ENCODE assay signal across 7 cellular contexts in the genomic region with DNA sequence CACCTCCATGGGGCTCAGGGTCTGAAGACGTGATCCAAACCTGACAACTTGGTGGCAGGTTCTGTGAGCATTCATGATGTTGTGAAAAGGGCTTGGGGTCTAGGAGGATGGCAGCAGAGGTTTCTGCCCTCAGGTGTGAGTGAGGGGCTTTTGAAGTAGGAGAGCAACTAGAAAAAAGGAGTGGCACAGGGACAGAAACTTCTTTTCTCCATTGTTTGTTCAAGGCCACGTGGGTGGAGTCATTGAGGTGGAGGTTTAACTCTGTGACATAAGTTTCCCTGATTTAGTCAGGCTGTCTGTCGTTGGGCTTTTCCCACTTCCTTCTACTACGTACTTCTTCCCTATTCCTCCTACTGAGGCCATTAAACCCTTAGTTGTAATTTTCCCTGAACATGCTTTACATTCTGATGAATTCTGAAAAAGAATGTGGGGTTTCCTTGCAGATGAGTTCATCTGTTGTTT. TPM values are rescaled to one million over a fixed set of nuclear protein-coding genes. Genes with fewer than 3 reads are reported as not detected.
A peak's percentile ranks its signal among the peaks of the same experiment; 100 is the strongest.
DNase-seq lines count a peak whose midpoint lies in the region; ATAC-seq and TF ChIP-seq lines count a peak whose summit lies in the region.

No MANE protein-coding gene starts in this region.

- H3K9me3 ChIP-seq in Peyer's patch: no peaks in the 10 kb centered on the region

- no peak for ATAC-seq in naive thymus-derived CD8-positive, alpha-beta T cell
- no peak for ATAC-seq in HG02981 (IDR thresholded peaks at IDR 0.05; ENCODE audit: unreplicated experiment)

- peaks cover 12 to 72% (median 37%) of the 10 kb centered on the region in 4 donors for H3K4me1 ChIP-seq in Peyer's patch

- H3K4me1 Mint-ChIP-seq in chondrocyte (ENCODE audit: low read depth): peaks cover 63% of the 10 kb centered on the region
- H3K4me1 Mint-ChIP-seq in naive thymus-derived CD8-positive, alpha-beta T cell: peaks cover 62 to 88% (median 84%) of the 10 kb centered on the region in 4 donors

- no peak for TF ChIP-seq CTCF in Peyer's patch (IDR thresholded peaks at IDR 0.05)
- no peak for TF ChIP-seq CTCF in chondrocyte (IDR thresholded peaks at IDR 0.05)

- H3K27ac Mint-ChIP-seq in chondrocyte (ENCODE audit: unreplicated experiment): peak overlapping the region; percentile 97
- peak overlapping the region; percentile 86 to 97 (median 94) for H3K27ac Mint-ChIP-seq in naive thymus-derived CD8-positive, alpha-beta T cell

- H3K4me3 ChIP-seq in Peyer's patch: no peak overlapping the region

- H3K27ac ChIP-seq in Peyer's patch: peak overlapping the region; percentile 68 to 100 (median 72)

- DNase-seq in Peyer's patch (peak in 1 of 3 donors; percentile 46), chondrocyte (ENCODE audit: low spot score) (no peak), NCI-H748 treated with DMSO at 0.1 percent for 48 hours (lab: John Stamatoyannopoulos, UW) (no peak), NCI-H146 (lab: John Stamatoyannopoulos, UW) (no peak)
- DNase-seq in naive thymus-derived CD8-positive, alpha-beta T cell: no peak

- H3K4me3 Mint-ChIP-seq in chondrocyte (ENCODE audit: unreplicated experiment): no peak overlapping the region
- peak overlapping the region; percentile 23 to 81 (median 74) for H3K4me3 Mint-ChIP-seq in naive thymus-derived CD8-positive, alpha-beta T cell

- peaks cover 2% of the 10 kb centered on the region for H3K9me3 Mint-ChIP-seq in chondrocyte (ENCODE audit: low read depth)
- H3K9me3 Mint-ChIP-seq in naive thymus-derived CD8-positive, alpha-beta T cell: no peaks in the 10 kb centered on the region

- POLR2A ChIA-PET in naive thymus-derived CD8-positive, alpha-beta T cell (lab: Charles Lee): interaction anchor here (0.8 to 1.3 kb wide), 4 partner anchors 9 to 265 kb away, joined by 3 to 4 read pairs (median 3); no protein-coding TSS in a partner anchor

- TF ChIP-seq POLR2A in GM19099 (IDR thresholded peaks at IDR 0.05; ENCODE audit: extremely low read depth, insufficient read length, low read depth) (peak; percentile 47), Peyer's patch (IDR thresholded peaks at IDR 0.05) (no peak)

- peaks cover 4% of the 10 kb centered on the region for H3K36me3 Mint-ChIP-seq in chondrocyte (ENCODE audit: low read depth)
- peaks cover 6 to 30% (median 9%) of the 10 kb centered on the region in 3 donors for H3K36me3 Mint-ChIP-seq in naive thymus-derived CD8-positive, alpha-beta T cell

- H3K36me3 ChIP-seq in Peyer's patch: peaks cover 0 to 36% (median 0%) of the 10 kb centered on the region in 3 donors

- H3K27me3 ChIP-seq in Peyer's patch: no peaks in the 10 kb centered on the region

- H3K27me3 Mint-ChIP-seq in chondrocyte (ENCODE audit: low read depth): no peaks in the 10 kb centered on the region
- no peaks in the 10 kb centered on the region for H3K27me3 Mint-ChIP-seq in naive thymus-derived CD8-positive, alpha-beta T cell

RNA-seq across cellular contexts. Expression of a gene that starts 13.1 kb away (rescaled TPM):
- total RNA-seq in Peyer's patch (100 to 1,000 TPM; 157 to 526 (median 297) TPM), chondrocyte (29.0 to 38.3 TPM (median 35.8 TPM) in 3 replicates)
- 100 to 1,000 TPM; 127 to 142 TPM for total RNA-seq in naive thymus-derived CD8-positive, alpha-beta T cell
- 10 to 100 TPM; 50.7 to 93.3 (median 63.9) TPM for polyA plus RNA-seq in naive thymus-derived CD8-positive, alpha-beta T cell

RNA-seq across cellular contexts. Expression of a gene that starts 53.9 kb away (rescaled TPM):
- total RNA-seq in Peyer's patch (10 to 100 TPM; 38.2 to 71.1 (median 46.2) TPM), chondrocyte (0.05 to 0.15 TPM in 2 of 3 replicates, not detected in the other)
- total RNA-seq in naive thymus-derived CD8-positive, alpha-beta T cell: 10 to 100 TPM; 47.2 to 48.1 TPM
- polyA plus RNA-seq in naive thymus-derived CD8-positive, alpha-beta T cell: 10 to 100 TPM in 2 of 3 donors, 1 to 10 TPM in 1; 8.6 to 17.5 (median 14.6) TPM

RNA-seq across cellular contexts. Expression of a gene that starts 57.3 kb away (rescaled TPM):
- total RNA-seq in Peyer's patch (10 to 100 TPM; 45.7 to 96.2 (median 75.1) TPM), chondrocyte (59.2 to 94.1 TPM (median 66.2 TPM) in 3 replicates)
- 10 to 100 TPM; 40.6 to 47.8 TPM for total RNA-seq in naive thymus-derived CD8-positive, alpha-beta T cell
- 100 to 1,000 TPM; 279 to 299 (median 298) TPM for polyA plus RNA-seq in naive thymus-derived CD8-positive, alpha-beta T cell

RNA-seq across cellular contexts. Expression of a gene that starts 57.6 kb away (rescaled TPM):
- total RNA-seq in Peyer's patch: 10 to 100 TPM; 17.3 to 31.9 (median 29.0) TPM
- total RNA-seq in chondrocyte: 12.0 to 18.0 TPM (median 13.4 TPM) in 3 replicates
- total RNA-seq in naive thymus-derived CD8-positive, alpha-beta T cell: 10 to 100 TPM; 34.2 to 38.1 TPM
- 10 to 100 TPM; 20.8 to 32.5 (median 23.0) TPM for polyA plus RNA-seq in naive thymus-derived CD8-positive, alpha-beta T cell

Comparison
In these comparisons a context has a peak if more than half of its experiments do, and no peak if none do; other contexts are left out.
1. RNA of a gene that starts 53.9 kb away (total RNA-seq): 38.2 to 71.1 TPM in Peyer's patch and 47.2 to 48.1 TPM in naive thymus-derived CD8-positive, alpha-beta T cell; 0.05 to 0.15 TPM in chondrocyte; every median in the first group is over 10 times any median in the second.